In genomic region chr1:21702780-21703179, GRCh38 we compare ENCODE assay signal across 14 cellular contexts. TPM values are rescaled to one million over a fixed set of nuclear protein-coding genes. Genes with fewer than 3 reads are reported as not detected.
"Had no signal": no experiment of that assay in that cellular context is flagged by ENCODE, and none has a peak within 500 bp of the region (broad histone marks: within the 10 kb centered on the region; RNA-seq: fewer than 3 reads in every experiment).

No MANE protein-coding gene starts in this region.

- H3K27me3 Mint-ChIP-seq: activated CD8-positive, alpha-beta memory T cell treated with anti-CD3 and anti-CD28 coated beads, Interleukin-2, amount 10 ng/mL, durations not matched to agents 7 days and 5 days; activated naive CD8-positive, alpha-beta T cell treated with anti-CD3 and anti-CD28 coated beads, Interleukin-2, amount 10 ng/mL, durations not matched to agents 7 days and 5 days; progenitor cell of endocrine pancreas; type B pancreatic cell had no signal

- H3K27me3 ChIP-seq: left lung had no signal

- DNase-seq: activated CD4-positive, alpha-beta T cell treated with anti-CD3 and anti-CD28 coated beads, Interleukin-2, amount 50 U/mL, for 48 hours; activated CD4-positive, CD25-positive, alpha-beta regulatory T cell treated with anti-CD3 and anti-CD28 coated beads, Interleukin-2, amount 50 U/mL, for 72 hours; activated CD8-positive, alpha-beta memory T cell treated with anti-CD3 and anti-CD28 coated beads, Interleukin-2, amount 10 ng/mL, durations not matched to agents 7 days and 5 days; activated naive CD8-positive, alpha-beta T cell treated with anti-CD3 and anti-CD28 coated beads, Interleukin-2, amount 10 ng/mL, durations not matched to agents 7 days and 5 days; activated T-cell treated with anti-CD3 and anti-CD28 coated beads, Interleukin-2, amount 50 U/mL, for 48 hours; glutamatergic neuron; left lung; right cardiac atrium; stimulated activated CD4-positive, alpha-beta T cell treated with anti-CD3 and anti-CD28 coated beads, Interleukin-2, amount 100 ng/mL, for 24 hours; stimulated activated naive CD4-positive, alpha-beta T cell had no signal

- H3K9me3 ChIP-seq: left lung had no signal

- H3K27ac ChIP-seq: left lung had no signal

- H3K4me3 Mint-ChIP-seq: activated CD8-positive, alpha-beta memory T cell treated with anti-CD3 and anti-CD28 coated beads, Interleukin-2, amount 10 ng/mL, durations not matched to agents 7 days and 5 days; activated naive CD8-positive, alpha-beta T cell treated with anti-CD3 and anti-CD28 coated beads, Interleukin-2, amount 10 ng/mL, durations not matched to agents 7 days and 5 days; immature natural killer cell; T-helper 2 cell treated with Interferon-gamma antibody and Interleukin-4, amounts not matched to agents 5 μg/mL and 100 μg/mL, for 36 hours; type B pancreatic cell had no signal

- ATAC-seq: activated CD8-positive, alpha-beta memory T cell treated with anti-CD3 and anti-CD28 coated beads, Interleukin-2, amount 10 ng/mL, durations not matched to agents 7 days and 5 days; right cardiac atrium had no signal

- H3K9me3 Mint-ChIP-seq: activated naive CD8-positive, alpha-beta T cell treated with anti-CD3 and anti-CD28 coated beads, Interleukin-2, amount 10 ng/mL, durations not matched to agents 7 days and 5 days; immature natural killer cell; T-helper 2 cell treated with Interferon-gamma antibody and Interleukin-4, amounts not matched to agents 5 μg/mL and 100 μg/mL, for 36 hours; type B pancreatic cell had no signal

- H3K27ac Mint-ChIP-seq: activated CD8-positive, alpha-beta memory T cell treated with anti-CD3 and anti-CD28 coated beads, Interleukin-2, amount 10 ng/mL, durations not matched to agents 7 days and 5 days; activated naive CD8-positive, alpha-beta T cell treated with anti-CD3 and anti-CD28 coated beads, Interleukin-2, amount 10 ng/mL, durations not matched to agents 7 days and 5 days; immature natural killer cell; progenitor cell of endocrine pancreas; T-helper 2 cell treated with Interferon-gamma antibody and Interleukin-4, amounts not matched to agents 5 μg/mL and 100 μg/mL, for 36 hours; type B pancreatic cell had no signal

- H3K4me3 ChIP-seq: left lung had no signal

RNA-seq across cellular contexts. Expression of gene RAP1GAP, which starts 33.6 kb away (rescaled TPM):
- polyA plus RNA-seq: immature natural killer cell had no signal
